In genomic region chr14:68979021-68979721, GRCh38 we compare ENCODE assay signal across 8 cellular contexts. TPM values are rescaled to one million over a fixed set of nuclear protein-coding genes. Genes with fewer than 3 reads are reported as not detected.
DNase-seq lines count a peak whose midpoint lies in the region; ATAC-seq and TF ChIP-seq lines count a peak whose summit lies in the region.

ACTN1 (minus strand) TSS chr14:68979302; CDS start chr14:68979056, 246 bp downstream.

- intact Hi-C loops in adrenal gland (cut with DNase I) (loop anchor here (5.0 to 10.0 kb wide), 4 partner anchors 64 to 126 kb away; no protein-coding TSS in a partner anchor), Right ventricle myocardium superior (cut with DNase I) (loop anchor here (2.0 to 5.0 kb wide), 3 partner anchors 37 to 68 kb away; no protein-coding TSS in a partner anchor)

- no peaks in the 10 kb centered on the region for H3K9me3 ChIP-seq in adrenal gland (replicated peaks in 1 of 3)
- H3K9me3 ChIP-seq in osteoblast (ENCODE audit: low read depth, low read length): no peaks in the 10 kb centered on the region
- H3K9me3 ChIP-seq in tibial nerve: no peaks in the 10 kb centered on the region

- H3K79me2 ChIP-seq in osteoblast (ENCODE audit: insufficient read depth, low read length): peaks cover 50% of the 10 kb centered on the region

- no peaks in the 10 kb centered on the region for H3K27me3 ChIP-seq in adrenal gland
- no peaks in the 10 kb centered on the region for H3K27me3 ChIP-seq in osteoblast (ENCODE audit: insufficient read depth, low read length)
- no peaks in the 10 kb centered on the region for H3K27me3 ChIP-seq in tibial nerve

- peak within 1 kb of the TSS; percentile 74 to 95 (median 92) for H3K27ac ChIP-seq in adrenal gland
- peak within 1 kb of the TSS; percentile 91 for H3K27ac ChIP-seq in osteoblast (ENCODE audit: low read depth, low read length)
- peak within 1 kb of the TSS; percentile 78 to 97 (median 91) for H3K27ac ChIP-seq in tibial nerve

- TF ChIP-seq POLR2A in GM19193 (IDR thresholded peaks at IDR 0.05; ENCODE audit: extremely low read depth, insufficient read depth, insufficient read length) (peak; percentile 44), adrenal gland (IDR thresholded peaks at IDR 0.05) (peak; percentile 95 to 98), tibial nerve (IDR thresholded peaks at IDR 0.05) (peak in 1 of 2 donors; percentile 58)

- ATAC-seq in T-cell (replicated peaks in 1 of 4) (peak; percentile 47 to 77 (median 56)), Right ventricle myocardium superior (ENCODE audit: poor library complexity) (peak; percentile 87)

- no peaks in the 10 kb centered on the region for H3K9me3 Mint-ChIP-seq in T-cell

- DNase-seq in A172 (ENCODE audit: low spot score) (peak; percentile 91), NCI-H1436 (lab: John Stamatoyannopoulos, UW) (peak; percentile 96), T-cell (peak in 33 of 34 experiments; percentile 18 to 70 (median 48)), adrenal gland (peak; percentile 96 to 98 (median 97)), Right ventricle myocardium superior (peak; percentile 96), osteoblast (ENCODE audit: insufficient read length, low spot score, missing footprints) (peak; percentile 99), tibial nerve (ENCODE audit: low spot score in 2 of 2) (peak; percentile 82 to 83)

- peak within 1 kb of the TSS; percentile 89 to 93 (median 91) for H3K4me3 Mint-ChIP-seq in T-cell

- H3K36me3 ChIP-seq in adrenal gland (replicated peaks in 1 of 2) (no peaks in the 10 kb centered on the region), osteoblast (ENCODE audit: insufficient read depth, low read length) (peaks cover 30% of the 10 kb centered on the region), tibial nerve (no peaks in the 10 kb centered on the region)

- TF ChIP-seq CTCF in adrenal gland (IDR thresholded peaks at IDR 0.05) (peak in 1 of 6 experiments; percentile 6), osteoblast (IDR thresholded peaks at IDR 0.05; ENCODE audit: extremely low read depth, low read depth, low read length) (no peak), tibial nerve (IDR thresholded peaks at IDR 0.05) (peak in 1 of 5 experiments; percentile 27)

- H3K4me1 ChIP-seq in adrenal gland (replicated peaks in 1 of 2) (peaks cover 29 to 51% of the 10 kb centered on the region in 2 donors), osteoblast (ENCODE audit: insufficient read depth, low read length) (peaks cover 67% of the 10 kb centered on the region), tibial nerve (peaks cover 0 to 61% (median 22%) of the 10 kb centered on the region in 4 donors)

- peaks cover 41 to 51% (median 48%) of the 10 kb centered on the region in 3 donors for H3K4me1 Mint-ChIP-seq in T-cell

- H2AFZ ChIP-seq in osteoblast (ENCODE audit: low read length): peak within 1 kb of the TSS; percentile 43

- POLR2A ChIA-PET in T-cell (lab: Charles Lee): interaction anchor here (0.5 to 1.1 kb wide), 4 partner anchors 11 to 68 kb away, joined by 3 to 6 read pairs (median 5); no protein-coding TSS in a partner anchor

- H3K4me2 ChIP-seq in osteoblast (ENCODE audit: insufficient read depth, low read length): peak within 1 kb of the TSS; percentile 91

- H3K27ac Mint-ChIP-seq in T-cell: peak within 1 kb of the TSS; percentile 92 to 99

- CTCF ChIA-PET in T-cell (lab: Charles Lee): no interaction called here

- peak within 1 kb of the TSS; percentile 67 to 89 (median 72) for H3K4me3 ChIP-seq in adrenal gland
- H3K4me3 ChIP-seq in osteoblast (ENCODE audit: insufficient read depth, low read length): peak within 1 kb of the TSS; percentile 96
- H3K4me3 ChIP-seq in tibial nerve: peak within 1 kb of the TSS; percentile 73 to 88 (median 80)

- peak in 1 of 2 donors; percentile 73 for TF ChIP-seq EP300 in tibial nerve (IDR thresholded peaks at IDR 0.05)

- WGBS in adrenal gland, 4 donors: 0% methylated on average over 18 to 68 of the region's 68 CpGs; no CpG with 5 or more reads in 1 of the 4 donors
- 0 to 1% methylated on average over 42 to 56 of the region's 68 CpGs for WGBS in tibial nerve, 2 donors

- H4K20me1 ChIP-seq in osteoblast (ENCODE audit: insufficient read depth, low read length): peaks cover 23% of the 10 kb centered on the region

- H3K36me3 Mint-ChIP-seq in T-cell: peaks cover 8% of the 10 kb centered on the region

- H3K27me3 Mint-ChIP-seq in T-cell: peaks cover 0 to 2% of the 10 kb centered on the region in 2 donors

RNA-seq across cellular contexts. Expression of gene ACTN1, which starts in this region (rescaled TPM):
- total RNA-seq in A172 (2014; rRNA removed; shearing (Covaris generic)): 146 and 148 TPM in 2 replicates
- total RNA-seq in T-cell (100 to 1,000 TPM in 4 of 5 donors, 10 to 100 TPM in 1; 84.8 to 219 (median 122) TPM), adrenal gland (100 to 1,000 TPM in 4 of 8 donors, 10 to 100 TPM in 4; 67.0 to 180 (median 98.9) TPM), Right ventricle myocardium superior (92.5 TPM), osteoblast (444 and 447 TPM in 2 replicates), tibial nerve (100 to 1,000 TPM; 130 to 273 (median 152) TPM)
- 10 to 100 TPM; 50.5 to 61.3 (median 55.7) TPM for polyA plus RNA-seq in adrenal gland

Comparison
In these comparisons a context has a peak if more than half of its experiments do, and no peak if none do; other contexts are left out.
1. Peak in every context shown above with its lines: DNase-seq, ATAC-seq, H3K4me3 ChIP-seq and H3K27ac ChIP-seq.
2. DNase-seq: peak in every context shown above with its lines; median percentile 99 in osteoblast; 97 in adrenal gland; 96 in NCI-H1436; 96 in Right ventricle myocardium superior; 91 in A172; 82 in tibial nerve; 48 in T-cell.